ENCODE assay signal across 22 cellular contexts in genomic region chr3:100577382-100578008, GRCh38. TPM values are rescaled to one million over a fixed set of nuclear protein-coding genes. Genes with fewer than 3 reads are reported as not detected.
"Had no signal": no experiment of that assay in that cellular context is flagged by ENCODE, and none has a peak within 500 bp of the region (broad histone marks: within the 10 kb centered on the region; RNA-seq: fewer than 3 reads in every experiment).

No MANE protein-coding gene starts in this region.

- H3K9me3 Mint-ChIP-seq: activated CD8-positive, alpha-beta T cell treated with anti-CD3 and anti-CD28 coated beads for 36 hours; immature natural killer cell; stimulated activated effector memory CD8-positive, alpha-beta T cell treated with anti-CD3 and anti-CD28 coated beads, Interleukin-12 subunit alpha, Interleukin-12 subunit beta, amount 100 ng/mL, for 72 hours had no signal

- H3K4me3 ChIP-seq: body of pancreas, coronary artery, esophagus squamous epithelium, thoracic aorta had no signal

- H3K27ac ChIP-seq: body of pancreas, coronary artery, esophagus squamous epithelium, thoracic aorta, WERI-Rb-1 had no signal

- H3K9me3 ChIP-seq: body of pancreas, esophagus squamous epithelium, thoracic aorta had no signal

- H3K27me3 Mint-ChIP-seq: activated naive CD8-positive, alpha-beta T cell had no signal

- H3K36me3 ChIP-seq: esophagus squamous epithelium, thoracic aorta, WERI-Rb-1 had no signal

- H3K4me3 Mint-ChIP-seq: activated CD8-positive, alpha-beta T cell treated with anti-CD3 and anti-CD28 coated beads for 36 hours; activated naive CD8-positive, alpha-beta T cell; immature natural killer cell; nephron; stimulated activated effector memory CD8-positive, alpha-beta T cell treated with anti-CD3 and anti-CD28 coated beads, Interleukin-12 subunit alpha, Interleukin-12 subunit beta, amount 100 ng/mL, for 72 hours had no signal

- H3K4me1 ChIP-seq: body of pancreas, esophagus squamous epithelium had no signal

- ATAC-seq: activated CD8-positive, alpha-beta T cell treated with anti-CD3 and anti-CD28 coated beads for 36 hours; body of pancreas had no signal

- H3K27me3 ChIP-seq: body of pancreas, esophagus squamous epithelium had no signal

- DNase-seq: activated CD4-positive, alpha-beta T cell treated with anti-CD3 and anti-CD28 coated beads for 48 hours; activated CD8-positive, alpha-beta memory T cell treated with anti-CD3 and anti-CD28 coated beads, Interleukin-2, amount 50 U/mL, for 4 hours; activated CD8-positive, alpha-beta T cell treated with anti-CD3 and anti-CD28 coated beads for 36 hours; activated effector memory CD4-positive, alpha-beta T cell treated with anti-CD3 and anti-CD28 coated beads, Interleukin-2, amount 50 U/mL, for 16 hours; activated T-cell treated with anti-CD3 and anti-CD28 coated beads, Interleukin-2, amount 50 U/mL, for 48 hours; amniotic stem cell; body of pancreas; central memory CD4-positive, alpha-beta T cell; esophagus squamous epithelium; foreskin fibroblast; immature natural killer cell; nucleus accumbens; posterior cingulate gyrus; retina; WERI-Rb-1 had no signal

- H3K4me1 Mint-ChIP-seq: immature natural killer cell; nephron; stimulated activated effector memory CD8-positive, alpha-beta T cell treated with anti-CD3 and anti-CD28 coated beads, Interleukin-12 subunit alpha, Interleukin-12 subunit beta, amount 100 ng/mL, for 72 hours had no signal

- H3K36me3 Mint-ChIP-seq: activated naive CD8-positive, alpha-beta T cell; immature natural killer cell; stimulated activated effector memory CD8-positive, alpha-beta T cell treated with anti-CD3 and anti-CD28 coated beads, Interleukin-12 subunit alpha, Interleukin-12 subunit beta, amount 100 ng/mL, for 72 hours had no signal

- H3K27ac Mint-ChIP-seq: activated CD8-positive, alpha-beta T cell treated with anti-CD3 and anti-CD28 coated beads for 36 hours; activated naive CD8-positive, alpha-beta T cell; immature natural killer cell; nephron; stimulated activated effector memory CD8-positive, alpha-beta T cell treated with anti-CD3 and anti-CD28 coated beads, Interleukin-12 subunit alpha, Interleukin-12 subunit beta, amount 100 ng/mL, for 72 hours had no signal

RNA-seq across cellular contexts. Expression of gene ADGRG7, which starts 31.9 kb away (rescaled TPM):
- total RNA-seq: body of pancreas, esophagus squamous epithelium, mesenteric fat pad, thoracic aorta had no signal
- polyA plus RNA-seq: immature natural killer cell, urinary bladder had no signal
